In genomic region chr13:46552302-46552680, GRCh38 we compare ENCODE assay signal across 8 cellular contexts. TPM values are rescaled to one million over a fixed set of nuclear protein-coding genes. Genes with fewer than 3 reads are reported as not detected.
DNase-seq lines count a peak whose midpoint lies in the region; ATAC-seq, FAIRE-seq and TF ChIP-seq lines count a peak whose summit lies in the region.

No MANE protein-coding gene starts in this region.

- DNase-seq in AG04449 (ENCODE audit: low read depth, low spot score) (no peak), bronchial epithelial cell (ENCODE audit: low read depth) (no peak), NCI-H128 (lab: John Stamatoyannopoulos, UW; ENCODE audit: unreplicated experiment) (no peak), NCI-H510A treated with DMSO at 0.1 percent for 48 hours (lab: John Stamatoyannopoulos, UW) (no peak), islet precursor cell (no peak)

- peak overlapping the region; percentile 95 to 99 (median 98) for H3K4me3 Mint-ChIP-seq in IgD-negative memory B cell

- peaks cover 31 to 48% (median 37%) of the 10 kb centered on the region in 3 donors for H3K4me1 Mint-ChIP-seq in IgD-negative memory B cell

- H3K27me3 ChIP-seq in bronchial epithelial cell (ENCODE audit: control insufficient read depth, insufficient read depth, low read length) (no peaks in the 10 kb centered on the region), mononuclear cell (ENCODE audit: insufficient read depth, low read length) (no peaks in the 10 kb centered on the region)

- no peak for ATAC-seq in HG03469 (IDR thresholded peaks at IDR 0.05; ENCODE audit: unreplicated experiment)

- no peak for TF ChIP-seq CTCF in AG04449 (IDR thresholded peaks at IDR 0.05; ENCODE audit: insufficient read depth, low read length, missing control alignments)
- TF ChIP-seq CTCF in bronchial epithelial cell (IDR thresholded peaks at IDR 0.05; ENCODE audit: insufficient read depth, low read length, severe bottlenecking): no peak

- peak overlapping the region; percentile 63 to 98 (median 94) for H3K27ac Mint-ChIP-seq in IgD-negative memory B cell

- H3K4me3 ChIP-seq in AG04449 (ENCODE audit: low read depth, low read length) (peak overlapping the region; percentile 89), bronchial epithelial cell (ENCODE audit: low read depth, low read length) (peak overlapping the region; percentile 94), mononuclear cell (ENCODE audit: low read length) (peak overlapping the region; percentile 53)

- FAIRE-seq in bronchial epithelial cell (lab: Jason Lieb, UNC): no peak

- no peaks in the 10 kb centered on the region for H3K9me3 ChIP-seq in mononuclear cell (ENCODE audit: low read depth, low read length)

- no peaks in the 10 kb centered on the region for H3K36me3 Mint-ChIP-seq in IgD-negative memory B cell

- CTCF ChIA-PET in AG04449 (lab: Yijun Ruan, JAX): interaction anchor here (0.7 to 3.4 kb wide), 56 partner anchors 8 to 248 kb away, joined by 3 to 188 read pairs (median 5); no protein-coding TSS in a partner anchor

- peaks cover 32% of the 10 kb centered on the region for H3K4me1 ChIP-seq in mononuclear cell (ENCODE audit: insufficient read depth, low read length)

- H3K27me3 Mint-ChIP-seq in IgD-negative memory B cell: no peaks in the 10 kb centered on the region

- H3K9me3 Mint-ChIP-seq in IgD-negative memory B cell: no peaks in the 10 kb centered on the region

- POLR2A ChIA-PET in AG04449 (lab: Yijun Ruan, JAX): interaction anchor here (1.0 kb wide), 1 partner anchor 169 kb away, joined by 3 read pairs; no protein-coding TSS in a partner anchor

- H3K36me3 ChIP-seq in bronchial epithelial cell (ENCODE audit: control insufficient read depth, insufficient read depth, low read length): no peaks in the 10 kb centered on the region

RNA-seq across cellular contexts. Expression of gene LRCH1, which starts 0.7 kb away (rescaled TPM):
- polyA plus RNA-seq in IgD-negative memory B cell: 7.6 TPM
- 3.4 and 4.7 TPM in 2 replicates for total RNA-seq in bronchial epithelial cell
- total RNA-seq in mononuclear cell: 9.8 TPM
